In genomic region chr5:6461793-6462650, GRCh38 we compare ENCODE assay signal across 1 cellular context.
TF ChIP-seq lines count a peak whose summit lies in the region.

No MANE protein-coding gene starts in this region.

TF ChIP-seq in HepG2, 621 proteins besides CTCF, POLR2A, EP300 and RAD21 (continued from another document):
- TF ChIP-seq ZFAT (CRISPR knock-in tag; conservative IDR thresholded peaks at IDR 0.05) (no peak), FOXA3 (CRISPR knock-in tag; IDR thresholded peaks at IDR 0.05) (no peak), MED8 (CRISPR knock-in tag; IDR thresholded peaks at IDR 0.05; ENCODE audit: insufficient replicate concordance) (no peak), SRSF9 (IDR thresholded peaks at IDR 0.05; ENCODE audit: borderline replicate concordance, insufficient read depth, low read depth, low read length, poor library complexity, severe bottlenecking) (no peak), PLSCR1 (CRISPR knock-in tag; IDR thresholded peaks at IDR 0.05; ENCODE audit: borderline replicate concordance) (no peak), ZNF570 (CRISPR knock-in tag; IDR thresholded peaks at IDR 0.05; ENCODE audit: borderline replicate concordance) (no peak), CHD2 (IDR thresholded peaks at IDR 0.05; ENCODE audit: low read depth, low read length) (no peak), SIN3A (IDR thresholded peaks at IDR 0.05; ENCODE audit: borderline replicate concordance, low read depth, low read length) (no peak), TP53 (CRISPR knock-in tag; conservative IDR thresholded peaks at IDR 0.05) (no peak), ETS1 (CRISPR knock-in tag; IDR thresholded peaks at IDR 0.05) (no peak), NR2F2 (IDR thresholded peaks at IDR 0.05; ENCODE audit: borderline replicate concordance, low read depth) (no peak)
